Comparison of ENCODE assay signal across 9 cellular contexts in genomic region chr5:78574731-78575161, GRCh38.
DNase-seq lines count a peak whose midpoint lies in the region; ATAC-seq and TF ChIP-seq lines count a peak whose summit lies in the region.
"Had no signal": no experiment of that assay in that cellular context is flagged by ENCODE, and none has a peak within 500 bp of the region (broad histone marks: within the 10 kb centered on the region; RNA-seq: fewer than 3 reads in every experiment).

No MANE protein-coding gene starts in this region.

- H3K9me3 ChIP-seq in ascending aorta: no peaks in the 10 kb centered on the region
- H3K9me3 ChIP-seq: body of pancreas had no signal

- H3K4me1 ChIP-seq in ascending aorta: peaks cover 15 to 37% of the 10 kb centered on the region in 2 donors

- intact Hi-C loops in ascending aorta (cut with DNase I): no loop called here

- DNase-seq in GM12864 (ENCODE audit: low read depth): peak; percentile 64
- no peak for DNase-seq in ascending aorta (ENCODE audit: low spot score in 2 of 2)
- peak; percentile 35 for DNase-seq in medulla oblongata (ENCODE audit: extremely low spot score)
- no peak for DNase-seq in cerebellar cortex (ENCODE audit: low spot score)
- DNase-seq in activated CD4-positive, CD25-positive, alpha-beta regulatory T cell treated with anti-CD3 and anti-CD28 coated beads, Interleukin-2, amount 50 U/mL, for 72 hours: no peak
- DNase-seq in SIG-M5 treated with dmso at 0.1 percent for 504 hours (lab: John Stamatoyannopoulos, UW; ENCODE audit: unreplicated experiment): no peak
- no peak for DNase-seq in NCI-H526 treated with DMSO at 0.1 percent for 48 hours (lab: John Stamatoyannopoulos, UW)
- DNase-seq: body of pancreas had no signal

- no peaks in the 10 kb centered on the region for H3K27me3 ChIP-seq in ascending aorta
- H3K27me3 ChIP-seq: body of pancreas had no signal

- peak; percentile 63 for ATAC-seq in HG02759 (IDR thresholded peaks at IDR 0.05; ENCODE audit: unreplicated experiment)
- ATAC-seq: body of pancreas had no signal

- no peak overlapping the region for H3K4me3 ChIP-seq in GM12864 (ENCODE audit: low read depth, low read length)
- H3K4me3 ChIP-seq in ascending aorta: no peak overlapping the region
- H3K4me3 ChIP-seq: body of pancreas had no signal

- no peaks in the 10 kb centered on the region for H3K36me3 ChIP-seq in ascending aorta

- H3K27ac ChIP-seq in ascending aorta: peak overlapping the region; percentile 62 to 71
- H3K27ac ChIP-seq: body of pancreas had no signal

- TF ChIP-seq CTCF in GM12864 (IDR thresholded peaks at IDR 0.05; ENCODE audit: low read depth, low read length, missing control alignments) (no peak), ascending aorta (IDR thresholded peaks at IDR 0.05) (no peak)

Comparison
In these comparisons a context has a peak if more than half of its experiments do, and no peak if none do; other contexts are left out.
1. DNase-seq: peak in GM12864 (single experiment) and medulla oblongata (single experiment); none in ascending aorta (0 of 2), cerebellar cortex (single experiment), activated CD4-positive, CD25-positive, alpha-beta regulatory T cell treated with anti-CD3 and anti-CD28 coated beads, Interleukin-2, amount 50 U/mL, for 72 hours (single experiment), SIG-M5 treated with dmso at 0.1 percent for 504 hours (single experiment) and NCI-H526 treated with DMSO at 0.1 percent for 48 hours (single experiment).